8 cellular contexts compared by ENCODE assay signal in genomic region chr5:98772415-98773213, GRCh38. TPM values are rescaled to one million over a fixed set of nuclear protein-coding genes. Genes with fewer than 3 reads are reported as not detected.
DNase-seq lines count a peak whose midpoint lies in the region; ATAC-seq and TF ChIP-seq lines count a peak whose summit lies in the region.

No MANE protein-coding gene starts in this region.

- intact Hi-C loops in natural killer cell (cut with micrococcal nuclease), result loop anchor here (5.0 to 10.0 kb wide), 2 partner anchors 152 to 1590 kb away; partner anchors contain the start of genes CHD1 and RIOK2

- H3K4me1 ChIP-seq in thymus (ENCODE audit: control insufficient read depth, insufficient read depth, low read length), result peaks cover 31% of the 10 kb centered on the region

- H3K4me3 ChIP-seq in thymus (ENCODE audit: low read length), result peak overlapping the region; percentile 65

- peaks cover 34% of the 10 kb centered on the region for H3K4me1 Mint-ChIP-seq in activated T-helper 17 cell treated with anti-CD3 and anti-CD28 coated beads, Interleukin-2, amount 50 U/mL, for 72 hours
- peaks cover 58 to 67% of the 10 kb centered on the region in 2 donors for H3K4me1 Mint-ChIP-seq in natural killer cell

- H3K36me3 ChIP-seq in thymus (ENCODE audit: control insufficient read depth, insufficient read depth), result no peaks in the 10 kb centered on the region

- TF ChIP-seq CTCF in GM13976 (IDR thresholded peaks at IDR 0.05; ENCODE audit: borderline replicate concordance, control extremely low read depth, extremely low read depth, insufficient read depth, missing control alignments) (no peak), natural killer cell (IDR thresholded peaks at IDR 0.05) (no peak)

- WGBS in thymus, result 17% methylated on average over 34 of the region's 34 CpGs

- H3K27ac Mint-ChIP-seq in activated T-helper 17 cell treated with anti-CD3 and anti-CD28 coated beads, Interleukin-2, amount 50 U/mL, for 72 hours, result peak overlapping the region; percentile 85
- peak overlapping the region in 1 of 2 donors; percentile 44 for H3K27ac Mint-ChIP-seq in natural killer cell

- peaks cover 3% of the 10 kb centered on the region for H3K27me3 Mint-ChIP-seq in activated T-helper 17 cell treated with anti-CD3 and anti-CD28 coated beads, Interleukin-2, amount 50 U/mL, for 72 hours
- peaks cover 55 to 81% of the 10 kb centered on the region in 2 donors for H3K27me3 Mint-ChIP-seq in natural killer cell (ENCODE audit: low read depth in 2 of 2)

- H3K9me3 Mint-ChIP-seq in activated T-helper 17 cell treated with anti-CD3 and anti-CD28 coated beads, Interleukin-2, amount 50 U/mL, for 72 hours, result no peaks in the 10 kb centered on the region
- no peaks in the 10 kb centered on the region for H3K9me3 Mint-ChIP-seq in natural killer cell

- H3K27me3 ChIP-seq in thymus (ENCODE audit: control insufficient read depth, insufficient read depth), result peaks cover 82% of the 10 kb centered on the region

- ATAC-seq in HG03108 (IDR thresholded peaks at IDR 0.05; ENCODE audit: unreplicated experiment), result peak; percentile 12
- peak; percentile 50 for ATAC-seq in activated T-helper 17 cell treated with anti-CD3 and anti-CD28 coated beads, Interleukin-2, amount 50 U/mL, for 72 hours (replicated peaks)
- no peak for ATAC-seq in natural killer cell

- H3K9me3 ChIP-seq in thymus (ENCODE audit: control insufficient read depth), result peaks cover 1% of the 10 kb centered on the region

- in situ Hi-C loops in GM13976 (cut with MboI; ENCODE audit: low sequenced_read_pairs, unreplicated experiment), result no loop called here

- H3K27ac ChIP-seq in thymus (ENCODE audit: low read depth), result peak overlapping the region; percentile 31

- H3K4me3 Mint-ChIP-seq in activated T-helper 17 cell treated with anti-CD3 and anti-CD28 coated beads, Interleukin-2, amount 50 U/mL, for 72 hours, result peak overlapping the region; percentile 98
- H3K4me3 Mint-ChIP-seq in natural killer cell, result peak overlapping the region; percentile 89

- DNase-seq in GM13976 (ENCODE audit: low spot score), result peak; percentile 60
- peak; percentile 90 for DNase-seq in NCI-H82 (lab: John Stamatoyannopoulos, UW)
- DNase-seq in fibroblast of peridontal ligament (ENCODE audit: extremely low read depth), result peak; percentile 56
- DNase-seq in natural killer cell, result no peak
- no peak for DNase-seq in NOMO-1 treated with dmso at 0.1 percent for 144 hours (lab: John Stamatoyannopoulos, UW; ENCODE audit: unreplicated experiment)

- peaks cover 6% of the 10 kb centered on the region for H3K36me3 Mint-ChIP-seq in activated T-helper 17 cell treated with anti-CD3 and anti-CD28 coated beads, Interleukin-2, amount 50 U/mL, for 72 hours (ENCODE audit: low read depth)
- peaks cover 2% of the 10 kb centered on the region for H3K36me3 Mint-ChIP-seq in natural killer cell

RNA-seq across cellular contexts. Expression of gene RGMB, which starts 0.8 kb away (rescaled TPM):
- total RNA-seq in activated T-helper 17 cell treated with anti-CD3 and anti-CD28 coated beads, Interleukin-2, amount 50 U/mL, for 72 hours, result 1 to 10 TPM; 2.0 to 4.1 TPM
- total RNA-seq in natural killer cell, result 1 to 10 TPM in 1 of 3 donors, under 1 TPM in 2; 0.35 to 1.5 (median 0.86) TPM
- 4.1 TPM for polyA plus RNA-seq in thymus

Comparison
In these comparisons a context has a peak if more than half of its experiments do, and no peak if none do; other contexts are left out.
1. DNase-seq: peak in GM13976 (single experiment), NCI-H82 (single experiment) and fibroblast of peridontal ligament (single experiment); none in natural killer cell (single experiment) and NOMO-1 treated with dmso at 0.1 percent for 144 hours (single experiment).
2. ATAC-seq: peak in HG03108 (single experiment) and activated T-helper 17 cell treated with anti-CD3 and anti-CD28 coated beads, Interleukin-2, amount 50 U/mL, for 72 hours (single experiment); none in natural killer cell (0 of 3).